11 cellular contexts compared by ENCODE assay signal in the genomic region with DNA sequence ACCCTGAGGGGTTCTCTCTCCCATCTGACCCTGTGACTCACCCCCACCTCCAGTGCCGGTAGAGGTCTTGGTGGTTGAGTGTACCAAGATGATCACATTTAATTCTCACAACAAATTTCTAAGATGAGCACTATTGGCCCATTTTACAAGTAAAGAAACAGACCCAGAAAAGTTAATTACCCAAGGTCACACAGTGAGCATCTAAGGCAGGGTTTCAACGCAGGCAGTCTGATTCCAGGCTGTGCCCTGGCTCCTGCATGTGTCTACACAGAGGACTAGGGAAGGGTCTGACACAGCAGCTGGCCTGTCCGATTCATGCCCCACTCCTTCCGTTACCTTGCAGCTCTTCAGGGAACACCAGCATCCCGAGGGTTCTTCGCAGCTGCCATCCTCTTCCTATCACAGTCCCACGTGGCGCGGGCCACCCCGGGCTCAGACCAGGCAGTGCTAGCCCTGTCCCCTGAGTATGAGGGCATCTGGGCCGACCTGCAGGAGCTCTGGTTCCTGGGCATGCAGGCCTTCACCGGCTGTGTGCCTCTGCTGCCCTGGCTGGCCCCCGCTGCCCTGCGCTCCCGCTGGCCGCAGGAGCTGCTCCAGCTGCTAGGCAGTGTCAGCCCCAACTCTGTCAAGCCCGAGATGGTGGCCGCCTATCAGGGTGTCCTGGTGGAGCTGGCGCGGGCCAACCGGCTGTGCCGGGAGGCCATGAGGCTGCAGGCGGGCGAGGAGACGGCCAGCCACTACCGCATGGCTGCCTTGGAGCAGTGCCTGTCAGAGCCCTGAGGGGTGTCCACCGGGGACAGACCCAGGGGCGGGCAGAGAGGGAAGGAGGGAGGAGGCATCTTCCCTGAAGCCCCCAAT. TPM values are rescaled to one million over a fixed set of nuclear protein-coding genes. Genes with fewer than 3 reads are reported as not detected.
DNase-seq lines count a peak whose midpoint lies in the region; ATAC-seq, FAIRE-seq and TF ChIP-seq lines count a peak whose summit lies in the region.
"Had no signal": no experiment of that assay in that cellular context is flagged by ENCODE, and none has a peak within 500 bp of the region (broad histone marks: within the 10 kb centered on the region; RNA-seq: fewer than 3 reads in every experiment).

No MANE protein-coding gene starts in this region.

- peaks cover 17% of the 10 kb centered on the region; the same call in 1 of the 2 replicates for H3K36me3 ChIP-seq in RWPE2 (ENCODE audit: low read depth)
- H3K36me3 ChIP-seq in HepG2 (replicated peaks in 1 of 2; ENCODE audit: control insufficient read depth in 1 of 2, insufficient read depth in 2 of 2, low read length in 2 of 2), result peaks cover 7 to 18% of the 10 kb centered on the region in 2 experiments; a peak in 3 of 5 replicates
- H3K36me3 ChIP-seq: ovary had no signal

- H3K4me2 ChIP-seq in A549 (no peak overlapping the region), HepG2 (ENCODE audit: low read depth, low read length) (no peak overlapping the region)
- H3K4me2 ChIP-seq: BLaER1 had no signal

- H3K4me1 ChIP-seq in A549 (no peaks in the 10 kb centered on the region; the same call in 2 of the 3 replicates), RWPE2 (ENCODE audit: insufficient read depth, poor library complexity, severe bottlenecking) (no peaks in the 10 kb centered on the region), HepG2 (ENCODE audit: insufficient read depth, low read length) (no peaks in the 10 kb centered on the region)

- CTCF ChIA-PET in A549 (lab: Yijun Ruan, JAX) (interaction anchor here (0.6 to 5.9 kb wide), 30 partner anchors 8 to 740 kb away, joined by 3 to 62 read pairs (median 4); partner anchors contain the start of gene TFAP2E), HepG2 (lab: Yijun Ruan, JAX; ENCODE audit: low intra/inter-chr PET ratio, low total read pairs) (interaction anchor here (0.9 to 3.4 kb wide), 2 partner anchors 114 to 210 kb away, joined by 3 to 13 read pairs; no protein-coding TSS in a partner anchor)
- CTCF ChIA-PET in CD4-positive, alpha-beta T cell (lab: Charles Lee), result interaction anchor here (0.6 to 3.4 kb wide), 25 partner anchors 9 to 204 kb away, joined by 3 to 41 read pairs (median 3); partner anchors contain the start of genes C1orf216 and CLSPN

- TF ChIP-seq EP300 in A549 (IDR thresholded peaks at IDR 0.05) (no peak), HepG2 (IDR thresholded peaks at IDR 0.05; ENCODE audit: low read depth in 2 of 2, low read length in 2 of 2) (no peak), HepG2 (CRISPR knock-in tag; IDR thresholded peaks at IDR 0.05; ENCODE audit: borderline replicate concordance) (no peak)

- FAIRE-seq in A549 (lab: Jason Lieb, UNC) (no peak), HepG2 (lab: Jason Lieb, UNC) (no peak)
- FAIRE-seq: colon had no signal

- H3K4me3 ChIP-seq in A549 (no peak overlapping the region), RWPE2 (ENCODE audit: severe bottlenecking) (no peak overlapping the region), HepG2 (replicated peaks in 1 of 3; ENCODE audit: insufficient read depth in 1 of 3, low read depth in 2 of 3, low read length in 3 of 3) (no peak overlapping the region)
- H3K4me3 ChIP-seq: BLaER1, ovary had no signal

- no peak; a peak in 1 of 6 replicates for ATAC-seq in A549
- no peak for ATAC-seq in CD4-positive, alpha-beta T cell (ENCODE audit: poor library complexity)
- ATAC-seq in RWPE2 (ENCODE audit: low read depth), result no peak
- ATAC-seq in HepG2, result no peak
- no peak for ATAC-seq in HG02642 (IDR thresholded peaks at IDR 0.05; ENCODE audit: poor library complexity, unreplicated experiment)

- no peaks in the 10 kb centered on the region for H3K27me3 ChIP-seq in CD4-positive, alpha-beta T cell (ENCODE audit: control insufficient read depth, insufficient read depth, low read length)
- no peaks in the 10 kb centered on the region for H3K27me3 ChIP-seq in RWPE2 (ENCODE audit: insufficient read depth, poor library complexity, severe bottlenecking)
- H3K27me3 ChIP-seq in HepG2 (ENCODE audit: control insufficient read depth in 1 of 2, insufficient read depth in 2 of 2, low read length in 2 of 2), result no peaks in the 10 kb centered on the region
- H3K27me3 ChIP-seq: BLaER1, ovary had no signal

- H3K4me1 Mint-ChIP-seq in CD4-positive, alpha-beta T cell (ENCODE audit: low read depth), result peaks cover 24% of the 10 kb centered on the region

- no peaks in the 10 kb centered on the region for H4K20me1 ChIP-seq in HepG2 (ENCODE audit: insufficient read depth, low read length)

- DNase-seq in A549 (ENCODE audit: low read depth in 1 of 2, low spot score in 1 of 2) (no peak), RWPE2 (ENCODE audit: low spot score) (no peak), HepG2 (ENCODE audit: low spot score) (no peak), GOT3 (lab: John Stamatoyannopoulos, UW) (no peak), cerebellar nuclear complex (lab: John Stamatoyannopoulos, UW) (no peak), NCI-H2196 (lab: John Stamatoyannopoulos, UW; ENCODE audit: unreplicated experiment) (no peak)
- no peak for DNase-seq in CD4-positive, alpha-beta T cell

- H3K79me2 ChIP-seq in HepG2 (ENCODE audit: insufficient read depth, low read length), result no peaks in the 10 kb centered on the region

- peaks cover 35% of the 10 kb centered on the region for H3K36me3 Mint-ChIP-seq in CD4-positive, alpha-beta T cell (ENCODE audit: low read depth)

- no peak overlapping the region for H3K27ac ChIP-seq in A549
- no peak overlapping the region for H3K27ac ChIP-seq in CD4-positive, alpha-beta T cell (ENCODE audit: low read depth, low read length)
- H3K27ac ChIP-seq in RWPE2 (ENCODE audit: poor library complexity, severe bottlenecking), result no peak overlapping the region
- no peak overlapping the region for H3K27ac ChIP-seq in HepG2 (ENCODE audit: extremely low read length, insufficient read depth, low read length)
- H3K27ac ChIP-seq: BLaER1, ovary had no signal

- no TSS peak for BruUV-seq in HepG2 (replicated peaks; lab: Mats Ljungman, UMichigan)

- POLR2A ChIA-PET in A549 (lab: Yijun Ruan, JAX) (interaction anchor here (1.5 kb wide), 1 partner anchor 204 kb away, joined by 6 read pairs; the partner anchor contains the start of gene CLSPN), HepG2 (lab: Yijun Ruan, JAX) (interaction anchor here (0.6 to 1.4 kb wide), 3 partner anchors 8 to 27 kb away, joined by 3 to 7 read pairs (median 5); partner anchors contain the start of gene TFAP2E)
- POLR2A ChIA-PET in CD4-positive, alpha-beta T cell (lab: Charles Lee), result interaction anchor here (0.5 to 1.8 kb wide), 3 partner anchors 13 to 150 kb away, joined by 3 to 17 read pairs (median 4); no protein-coding TSS in a partner anchor

- TF ChIP-seq RAD21 in A549 (conservative IDR thresholded peaks at IDR 0.05 in 1 of 2, IDR thresholded peaks at IDR 0.05 in 1 of 2) (no peak), HepG2 (CRISPR knock-in tag; IDR thresholded peaks at IDR 0.05) (no peak)

- TF ChIP-seq CTCF in A549 (IDR thresholded peaks at IDR 0.05) (no peak; the same call in 1 of the 3 replicates), RWPE2 (IDR thresholded peaks at IDR 0.05; ENCODE audit: poor library complexity, severe bottlenecking) (peak; percentile 52), HepG2 (CRISPR knock-in tag; IDR thresholded peaks at IDR 0.05) (no peak)
- TF ChIP-seq CTCF in CD4-positive, alpha-beta T cell (IDR thresholded peaks at IDR 0.05), result peak; percentile 42

- TF ChIP-seq POLR2A in A549 (IDR thresholded peaks at IDR 0.05; ENCODE audit: low read length) (no peak), HepG2 (IDR thresholded peaks at IDR 0.05; ENCODE audit: insufficient read depth in 1 of 2, low read depth in 2 of 2, low read length in 2 of 2) (no peak)

- intact Hi-C loops in CD4-positive, alpha-beta T cell (cut with DNase I, micrococcal nuclease), result loop anchor here (1.0 to 5.0 kb wide), 2 partner anchors 114 to 363 kb away; no protein-coding TSS in a partner anchor
- intact Hi-C loops in HepG2 (cut with micrococcal nuclease; ENCODE audit: unreplicated experiment), result loop anchor here (1.0 kb wide), 1 partner anchor 114 kb away; no protein-coding TSS in a partner anchor

- in situ Hi-C loops in HepG2 (cut with HindIII; ENCODE audit: extremely low pct_ligation_motif_present, low pct_unique_long_range_greater_than_20kb), result loop anchor here (5.0 kb wide), 3 partner anchors 113 to 207 kb away; partner anchors contain the start of gene C1orf216

- no peak overlapping the region for H3K9ac ChIP-seq in HepG2 (ENCODE audit: insufficient read depth, low read depth, low read length)
- H3K9ac ChIP-seq: BLaER1 had no signal

- no peaks in the 10 kb centered on the region for H3K9me3 Mint-ChIP-seq in CD4-positive, alpha-beta T cell

- H3K4me3 Mint-ChIP-seq in CD4-positive, alpha-beta T cell, result no peak overlapping the region

- no peaks in the 10 kb centered on the region for H3K27me3 Mint-ChIP-seq in CD4-positive, alpha-beta T cell

- H3K9me3 ChIP-seq in A549 (no peaks in the 10 kb centered on the region), RWPE2 (ENCODE audit: severe bottlenecking) (no peaks in the 10 kb centered on the region), HepG2 (ENCODE audit: low read length) (no peaks in the 10 kb centered on the region)
- no peaks in the 10 kb centered on the region for H3K9me3 ChIP-seq in CD4-positive, alpha-beta T cell (ENCODE audit: control insufficient read depth, low read length)
- H3K9me3 ChIP-seq: BLaER1, ovary had no signal

- peak overlapping the region; percentile 62 for H3K27ac Mint-ChIP-seq in CD4-positive, alpha-beta T cell

- no peak overlapping the region for H2AFZ ChIP-seq in HepG2 (ENCODE audit: low read length)

- 72% methylated on average over 12 of the region's 28 CpGs for WGBS in A549 (ENCODE audit: missing lambda C conversion rate)
- 85% methylated on average over 9 of the region's 28 CpGs for WGBS in HepG2 (ENCODE audit: low lambda C conversion rate)

RNA-seq across cellular contexts. Expression of gene NCDN, which starts 7.5 kb away (rescaled TPM):
- polyA plus RNA-seq in A549 (2011; rRNA removed) (7.0 and 8.0 TPM in 2 replicates), A549 (2017; fragmentation: RNase III; extraction: RNeasy Plus Mini Kit Qiagen cat#74134 plus additional on column Dnase treatment) (15.7 to 17.0 TPM (median 16.8 TPM) in 3 replicates), HepG2 (2011; rRNA removed) (6.6 and 11.0 TPM in 2 replicates)
- polyA plus RNA-seq in A549 (2012; cell fraction: cytosol; rRNA removed), result 15.3 and 20.7 TPM in 2 replicates
- 28.8 and 33.9 TPM in 2 replicates for polyA plus RNA-seq in A549 (2012; cell fraction: nucleus; rRNA removed)
- polyA minus RNA-seq in A549 (2011; rRNA and poly(A)+ RNA removed), result 6.0 and 11.2 TPM in 2 replicates
- total RNA-seq in CD4-positive, alpha-beta T cell, result 10 to 100 TPM; 12.8 to 14.2 TPM
- total RNA-seq in HepG2 (2016; rRNA removed; fragmentation: Illumina TruSeq; extraction: Trizol), result 9.1 and 9.3 TPM in 2 replicates
- total RNA-seq in HepG2 (2016; cell fraction: cytosol; rRNA removed; fragmentation: Illumina TruSeq; extraction: Trizol; ENCODE audit: low read depth), result 0.88 and 1.1 TPM in 2 replicates
- total RNA-seq in HepG2 (2016; cell fraction: insoluble cytoplasmic fraction; rRNA removed; fragmentation: Illumina TruSeq; extraction: Trizol), result 7.2 and 8.9 TPM in 2 replicates
- total RNA-seq in HepG2 (2016; cell fraction: membrane; rRNA removed; fragmentation: Illumina TruSeq; extraction: Trizol), result 3.5 and 3.6 TPM in 2 replicates
- 6.6 and 8.7 TPM in 2 replicates for total RNA-seq in HepG2 (2016; cell fraction: nucleus; rRNA removed; fragmentation: Illumina TruSeq; extraction: Trizol)
- polyA plus RNA-seq in HepG2 (2011; cell fraction: cytosol; rRNA removed), result 4.6 and 5.4 TPM in 2 replicates
- 26.7 and 28.4 TPM in 2 replicates for polyA plus RNA-seq in HepG2 (2011; cell fraction: nucleus; rRNA removed)
- polyA plus RNA-seq in HepG2 (2012), result 4.4 and 7.0 TPM in 2 replicates
- 0.55 and 0.77 TPM in 2 replicates for polyA plus RNA-seq in HepG2 (2016; cell fraction: cytosol; fragmentation: Illumina TruSeq; extraction: Trizol; ENCODE audit: low read depth)
- 7.4 and 8.8 TPM in 2 replicates for polyA plus RNA-seq in HepG2 (2016; cell fraction: insoluble cytoplasmic fraction; fragmentation: Illumina TruSeq; extraction: Trizol; ENCODE audit: low read depth)
- 1.8 and 1.9 TPM in 2 replicates for polyA plus RNA-seq in HepG2 (2016; cell fraction: membrane; fragmentation: Illumina TruSeq; extraction: Trizol; ENCODE audit: low read depth)
- polyA plus RNA-seq in HepG2 (2016; cell fraction: nucleus; fragmentation: Illumina TruSeq; extraction: Trizol; ENCODE audit: insufficient read depth, low read depth), result 15.1 and 16.2 TPM in 2 replicates
- polyA minus RNA-seq in HepG2 (2011; rRNA and poly(A)+ RNA removed; ENCODE audit: low replicate concordance), result 18.1 and 18.4 TPM in 2 replicates
- 5.1 and 5.9 TPM in 2 replicates for polyA minus RNA-seq in HepG2 (2011; cell fraction: cytosol; rRNA and poly(A)+ RNA removed)
- 12.4 and 15.2 TPM in 2 replicates for polyA minus RNA-seq in HepG2 (2011; cell fraction: nucleus; rRNA and poly(A)+ RNA removed)

RNA-seq across cellular contexts. Expression of gene KIAA0319L, which starts 7.9 kb away (rescaled TPM):
- 36.9 and 41.9 TPM in 2 replicates for polyA plus RNA-seq in A549 (2011; rRNA removed)
- 12.8 and 14.9 TPM in 2 replicates for polyA plus RNA-seq in A549 (2012; cell fraction: cytosol; rRNA removed)
- 27.6 and 30.6 TPM in 2 replicates for polyA plus RNA-seq in A549 (2012; cell fraction: nucleus; rRNA removed)
- polyA plus RNA-seq in A549 (2017; fragmentation: RNase III; extraction: RNeasy Plus Mini Kit Qiagen cat#74134 plus additional on column Dnase treatment), result 18.2 to 19.3 TPM (median 18.8 TPM) in 3 replicates
- polyA minus RNA-seq in A549 (2011; rRNA and poly(A)+ RNA removed), result 37.6 and 38.6 TPM in 2 replicates
- 10 to 100 TPM; 50.9 to 53.3 TPM for total RNA-seq in CD4-positive, alpha-beta T cell
- total RNA-seq in HepG2 (2016; rRNA removed; fragmentation: Illumina TruSeq; extraction: Trizol), result 15.9 and 33.4 TPM in 2 replicates
- total RNA-seq in HepG2 (2016; cell fraction: cytosol; rRNA removed; fragmentation: Illumina TruSeq; extraction: Trizol; ENCODE audit: low read depth), result 9.6 and 9.8 TPM in 2 replicates
- 14.8 and 30.6 TPM in 2 replicates for total RNA-seq in HepG2 (2016; cell fraction: insoluble cytoplasmic fraction; rRNA removed; fragmentation: Illumina TruSeq; extraction: Trizol)
- total RNA-seq in HepG2 (2016; cell fraction: membrane; rRNA removed; fragmentation: Illumina TruSeq; extraction: Trizol), result 17.2 and 17.3 TPM in 2 replicates
- 54.0 and 56.5 TPM in 2 replicates for total RNA-seq in HepG2 (2016; cell fraction: nucleus; rRNA removed; fragmentation: Illumina TruSeq; extraction: Trizol)
- polyA plus RNA-seq in HepG2 (2011; rRNA removed), result 74.3 and 82.6 TPM in 2 replicates
- 42.1 and 57.2 TPM in 2 replicates for polyA plus RNA-seq in HepG2 (2011; cell fraction: cytosol; rRNA removed)
- polyA plus RNA-seq in HepG2 (2011; cell fraction: nucleus; rRNA removed), result 80.2 and 103 TPM in 2 replicates
- 46.0 and 51.9 TPM in 2 replicates for polyA plus RNA-seq in HepG2 (2012)
- polyA plus RNA-seq in HepG2 (2016; cell fraction: cytosol; fragmentation: Illumina TruSeq; extraction: Trizol; ENCODE audit: low read depth), result 2.8 and 3.0 TPM in 2 replicates
- 8.0 and 11.3 TPM in 2 replicates for polyA plus RNA-seq in HepG2 (2016; cell fraction: insoluble cytoplasmic fraction; fragmentation: Illumina TruSeq; extraction: Trizol; ENCODE audit: low read depth)
- polyA plus RNA-seq in HepG2 (2016; cell fraction: membrane; fragmentation: Illumina TruSeq; extraction: Trizol; ENCODE audit: low read depth), result 7.6 and 8.2 TPM in 2 replicates
- 50.7 and 54.2 TPM in 2 replicates for polyA plus RNA-seq in HepG2 (2016; cell fraction: nucleus; fragmentation: Illumina TruSeq; extraction: Trizol; ENCODE audit: insufficient read depth, low read depth)
- polyA minus RNA-seq in HepG2 (2011; rRNA and poly(A)+ RNA removed; ENCODE audit: low replicate concordance), result 53.1 and 74.5 TPM in 2 replicates
- polyA minus RNA-seq in HepG2 (2011; cell fraction: cytosol; rRNA and poly(A)+ RNA removed), result 37.6 and 52.7 TPM in 2 replicates
- 116 and 145 TPM in 2 replicates for polyA minus RNA-seq in HepG2 (2011; cell fraction: nucleus; rRNA and poly(A)+ RNA removed)

RNA-seq across cellular contexts. Expression of gene TFAP2E, which starts 8.0 kb away (rescaled TPM):
- polyA plus RNA-seq in A549 (2011; rRNA removed) (0.16 and 0.20 TPM in 2 replicates), A549 (2017; fragmentation: RNase III; extraction: RNeasy Plus Mini Kit Qiagen cat#74134 plus additional on column Dnase treatment) (0.22 to 0.46 TPM (median 0.31 TPM) in 3 replicates), HepG2 (2011; rRNA removed) (0.41 and 0.46 TPM in 2 replicates)
- 0.25 TPM in 2 replicates for polyA plus RNA-seq in A549 (2012; cell fraction: cytosol; rRNA removed)
- polyA plus RNA-seq in A549 (2012; cell fraction: nucleus; rRNA removed), result 1.1 and 1.7 TPM in 2 replicates
- 0.24 TPM in 1 of 2 replicates, not detected in the other for polyA minus RNA-seq in A549 (2011; rRNA and poly(A)+ RNA removed)
- total RNA-seq in CD4-positive, alpha-beta T cell, result 1 to 10 TPM; 3.0 to 3.8 TPM
- 0.31 and 0.44 TPM in 2 replicates for total RNA-seq in HepG2 (2016; rRNA removed; fragmentation: Illumina TruSeq; extraction: Trizol)
- 0.18 TPM in 1 of 2 replicates, not detected in the other for total RNA-seq in HepG2 (2016; cell fraction: cytosol; rRNA removed; fragmentation: Illumina TruSeq; extraction: Trizol; ENCODE audit: low read depth)
- total RNA-seq in HepG2 (2016; cell fraction: insoluble cytoplasmic fraction; rRNA removed; fragmentation: Illumina TruSeq; extraction: Trizol), result 0.17 and 0.49 TPM in 2 replicates
- total RNA-seq in HepG2 (2016; cell fraction: membrane; rRNA removed; fragmentation: Illumina TruSeq; extraction: Trizol), result 0.12 and 0.17 TPM in 2 replicates
- 0.47 and 0.53 TPM in 2 replicates for total RNA-seq in HepG2 (2016; cell fraction: nucleus; rRNA removed; fragmentation: Illumina TruSeq; extraction: Trizol)
- 0.32 and 0.42 TPM in 2 replicates for polyA plus RNA-seq in HepG2 (2011; cell fraction: cytosol; rRNA removed)
- 2.1 and 2.2 TPM in 2 replicates for polyA plus RNA-seq in HepG2 (2011; cell fraction: nucleus; rRNA removed)
- 0.56 and 0.88 TPM in 2 replicates for polyA plus RNA-seq in HepG2 (2012)
- 0.12 TPM in 1 of 2 replicates, not detected in the other for polyA plus RNA-seq in HepG2 (2016; cell fraction: cytosol; fragmentation: Illumina TruSeq; extraction: Trizol; ENCODE audit: low read depth)
- polyA plus RNA-seq in HepG2 (2016; cell fraction: insoluble cytoplasmic fraction; fragmentation: Illumina TruSeq; extraction: Trizol; ENCODE audit: low read depth), result 0.28 and 0.50 TPM in 2 replicates
- 0.08 and 0.26 TPM in 2 replicates for polyA plus RNA-seq in HepG2 (2016; cell fraction: membrane; fragmentation: Illumina TruSeq; extraction: Trizol; ENCODE audit: low read depth)
- polyA plus RNA-seq in HepG2 (2016; cell fraction: nucleus; fragmentation: Illumina TruSeq; extraction: Trizol; ENCODE audit: insufficient read depth, low read depth), result 1.5 and 1.9 TPM in 2 replicates
- 0.08 and 0.12 TPM in 2 replicates for polyA minus RNA-seq in HepG2 (2011; rRNA and poly(A)+ RNA removed; ENCODE audit: low replicate concordance)
- not detected in 2 replicates for polyA minus RNA-seq in HepG2 (2011; cell fraction: cytosol; rRNA and poly(A)+ RNA removed)
- 0.50 and 0.52 TPM in 2 replicates for polyA minus RNA-seq in HepG2 (2011; cell fraction: nucleus; rRNA and poly(A)+ RNA removed)

Comparison
In these comparisons a context has a peak if more than half of its experiments do, and no peak if none do; other contexts are left out.
1. CTCF ChIP-seq: peak in CD4-positive, alpha-beta T cell (single experiment) and RWPE2 (single experiment); none in A549 (single experiment) and HepG2 (single experiment).